ENCODE assay signal across 12 cellular contexts in genomic region chr22:40175571-40176105, GRCh38. TPM values are rescaled to one million over a fixed set of nuclear protein-coding genes. Genes with fewer than 3 reads are reported as not detected.
A peak's percentile ranks its signal among the peaks of the same experiment; 100 is the strongest.
DNase-seq lines count a peak whose midpoint lies in the region; ATAC-seq and TF ChIP-seq lines count a peak whose summit lies in the region.
"Had no signal": no experiment of that assay in that cellular context is flagged by ENCODE, and none has a peak within 500 bp of the region (broad histone marks: within the 10 kb centered on the region; RNA-seq: fewer than 3 reads in every experiment).

No MANE protein-coding gene starts in this region.

- peaks cover 27% of the 10 kb centered on the region for H3K79me2 ChIP-seq in hepatocyte

- DNase-seq in cardiac muscle cell (ENCODE audit: low read depth in 1 of 2, low spot score in 1 of 2) (no peak), left ventricle myocardium superior (no peak), hepatocyte (ENCODE audit: low spot score) (no peak), uterus (no peak), NOMO-1 treated with DMSO at 0.1 percent for 48 hours (lab: John Stamatoyannopoulos, UW; ENCODE audit: unreplicated experiment) (no peak), mucosa of descending colon (no peak), NCI-H1048 (lab: John Stamatoyannopoulos, UW) (no peak)
- DNase-seq: central memory CD4-positive, alpha-beta T cell; foreskin keratinocyte had no signal

- peak overlapping the region; percentile 85 for H3K4me3 Mint-ChIP-seq in activated T-helper 17 cell treated with anti-CD3 and anti-CD28 coated beads, Interleukin-2, amount 50 U/mL, for 72 hours

- no peak for TF ChIP-seq CTCF in cardiac muscle cell (IDR thresholded peaks at IDR 0.05; ENCODE audit: low read depth, low read length)
- TF ChIP-seq CTCF in hepatocyte (IDR thresholded peaks at IDR 0.05; ENCODE audit: poor library complexity): no peak
- no peak for TF ChIP-seq CTCF in uterus (IDR thresholded peaks at IDR 0.05)
- TF ChIP-seq CTCF in mucosa of descending colon (IDR thresholded peaks at IDR 0.05): no peak

- H3K9me3 ChIP-seq in cardiac muscle cell (ENCODE audit: low read depth) (no peaks in the 10 kb centered on the region), hepatocyte (ENCODE audit: low read depth) (no peaks in the 10 kb centered on the region), uterus (no peaks in the 10 kb centered on the region), mucosa of descending colon (no peaks in the 10 kb centered on the region)
- H3K9me3 ChIP-seq: SJSA1 had no signal

- 65% methylated on average over 6 of the region's 6 CpGs for WGBS in hepatocyte (ENCODE audit: low lambda C conversion rate, missing lambda C conversion rate)

- no peaks in the 10 kb centered on the region for H3K36me3 ChIP-seq in cardiac muscle cell
- H3K36me3 ChIP-seq in hepatocyte (replicated peaks; ENCODE audit: insufficient read depth, low read depth): no peaks in the 10 kb centered on the region
- no peaks in the 10 kb centered on the region for H3K36me3 ChIP-seq in uterus
- H3K36me3 ChIP-seq in mucosa of descending colon (ENCODE audit: low read depth): peaks cover 5% of the 10 kb centered on the region
- H3K36me3 ChIP-seq: SJSA1 had no signal

- H3K4me1 Mint-ChIP-seq in activated T-helper 17 cell treated with anti-CD3 and anti-CD28 coated beads, Interleukin-2, amount 50 U/mL, for 72 hours: peaks cover 42% of the 10 kb centered on the region

- no peaks in the 10 kb centered on the region for H3K27me3 Mint-ChIP-seq in activated T-helper 17 cell treated with anti-CD3 and anti-CD28 coated beads, Interleukin-2, amount 50 U/mL, for 72 hours

- no peaks in the 10 kb centered on the region for H3K9me2 ChIP-seq in hepatocyte (replicated peaks; ENCODE audit: insufficient read depth)

- no peaks in the 10 kb centered on the region for H3K9me3 Mint-ChIP-seq in activated T-helper 17 cell treated with anti-CD3 and anti-CD28 coated beads, Interleukin-2, amount 50 U/mL, for 72 hours

- no peak overlapping the region for H3K4me2 ChIP-seq in hepatocyte

- intact Hi-C loops in left ventricle myocardium superior (cut with micrococcal nuclease) (no loop called here), uterus (cut with DNase I; ENCODE audit: low total_unique reads) (no loop called here), mucosa of descending colon (cut with DNase I, micrococcal nuclease) (no loop called here)

- no peak overlapping the region for H2AFZ ChIP-seq in hepatocyte

- H4K20me1 ChIP-seq in hepatocyte (ENCODE audit: insufficient read depth, poor library complexity, severe bottlenecking): peaks cover 8% of the 10 kb centered on the region

- H3K4me1 ChIP-seq in cardiac muscle cell (ENCODE audit: low read depth): peaks cover 32% of the 10 kb centered on the region
- peaks cover 23% of the 10 kb centered on the region for H3K4me1 ChIP-seq in hepatocyte (ENCODE audit: insufficient read depth)
- peaks cover 0 to 6% of the 10 kb centered on the region in 2 donors for H3K4me1 ChIP-seq in uterus
- peaks cover 30% of the 10 kb centered on the region for H3K4me1 ChIP-seq in mucosa of descending colon (ENCODE audit: low read depth)

- H3K27me3 ChIP-seq in cardiac muscle cell: no peaks in the 10 kb centered on the region
- no peaks in the 10 kb centered on the region for H3K27me3 ChIP-seq in hepatocyte
- no peaks in the 10 kb centered on the region for H3K27me3 ChIP-seq in uterus
- H3K27me3 ChIP-seq: foreskin keratinocyte, SJSA1 had no signal

- H3K27ac Mint-ChIP-seq in activated T-helper 17 cell treated with anti-CD3 and anti-CD28 coated beads, Interleukin-2, amount 50 U/mL, for 72 hours: no peak overlapping the region

- H3K27ac ChIP-seq in cardiac muscle cell (peak overlapping the region; percentile 92), hepatocyte (peak overlapping the region; percentile 72), uterus (peak overlapping the region; percentile 84 to 87)
- H3K27ac ChIP-seq: foreskin keratinocyte, SJSA1 had no signal

- no peak for TF ChIP-seq POLR2A in uterus (IDR thresholded peaks at IDR 0.05)

- no peak overlapping the region for H3K4me3 ChIP-seq in cardiac muscle cell
- no peak overlapping the region for H3K4me3 ChIP-seq in hepatocyte
- no peak overlapping the region for H3K4me3 ChIP-seq in uterus
- no peak overlapping the region for H3K4me3 ChIP-seq in mucosa of descending colon
- H3K4me3 ChIP-seq: SJSA1 had no signal

- peaks cover 15% of the 10 kb centered on the region for H3K36me3 Mint-ChIP-seq in activated T-helper 17 cell treated with anti-CD3 and anti-CD28 coated beads, Interleukin-2, amount 50 U/mL, for 72 hours (ENCODE audit: low read depth)

- no peak for ATAC-seq in left ventricle myocardium superior
- ATAC-seq in activated T-helper 17 cell treated with anti-CD3 and anti-CD28 coated beads, Interleukin-2, amount 50 U/mL, for 72 hours (replicated peaks): no peak
- no peak for ATAC-seq in mucosa of descending colon
- ATAC-seq: foreskin keratinocyte, left lobe of liver had no signal

RNA-seq across cellular contexts. Expression of gene TNRC6B, which starts 2.1 kb away (rescaled TPM):
- total RNA-seq in cardiac muscle cell: 39.6 and 61.1 TPM in 2 replicates
- polyA plus RNA-seq in cardiac muscle cell: 50.2 and 73.2 TPM in 2 replicates
- total RNA-seq in left ventricle myocardium superior: 49.3 TPM
- total RNA-seq in activated T-helper 17 cell treated with anti-CD3 and anti-CD28 coated beads, Interleukin-2, amount 50 U/mL, for 72 hours: 10 to 100 TPM; 45.3 to 59.1 TPM
- total RNA-seq in hepatocyte: 25.8 TPM in 2 replicates
- 23.7 and 30.8 TPM in 2 replicates for polyA plus RNA-seq in hepatocyte
- total RNA-seq in uterus: 10 to 100 TPM; 10.5 to 76.0 (median 37.2) TPM
- total RNA-seq in mucosa of descending colon: 10 to 100 TPM; 58.6 to 72.9 (median 58.9) TPM
